8 cellular contexts compared by ENCODE assay signal in genomic region chr4:139454111-139454600, GRCh38. TPM values are rescaled to one million over a fixed set of nuclear protein-coding genes. Genes with fewer than 3 reads are reported as not detected.
DNase-seq lines count a peak whose midpoint lies in the region; ATAC-seq, FAIRE-seq and TF ChIP-seq lines count a peak whose summit lies in the region.

Gene RAB33B (plus strand): TSS chr4:139454121. CDS start chr4:139454196, 75 bp downstream.

- no peak for TF ChIP-seq CTCF in sigmoid colon (IDR thresholded peaks at IDR 0.05)

- no peak for DNase-seq in CD4-positive, CD25-positive, alpha-beta regulatory T cell
- no peak for DNase-seq in activated naive CD8-positive, alpha-beta T cell treated with anti-CD3 and anti-CD28 coated beads for 36 hours
- no peak for DNase-seq in left ventricle myocardium superior
- DNase-seq in sigmoid colon, result no peak
- DNase-seq in activated CD4-positive, CD25-positive, alpha-beta regulatory T cell treated with anti-CD3 and anti-CD28 coated beads, Interleukin-2, amount 50 U/mL, for 72 hours, result no peak
- no peak for DNase-seq in urothelium cell line (ENCODE audit: low spot score)

- H3K4me3 Mint-ChIP-seq in CD4-positive, CD25-positive, alpha-beta regulatory T cell, result peak within 1 kb of the TSS; percentile 96 to 99 (median 98)
- H3K4me3 Mint-ChIP-seq in activated naive CD8-positive, alpha-beta T cell treated with anti-CD3 and anti-CD28 coated beads for 36 hours, result peak within 1 kb of the TSS; percentile 95

- H3K27me3 Mint-ChIP-seq in CD4-positive, CD25-positive, alpha-beta regulatory T cell, result peaks cover 9% of the 10 kb centered on the region
- no peaks in the 10 kb centered on the region for H3K27me3 Mint-ChIP-seq in activated naive CD8-positive, alpha-beta T cell treated with anti-CD3 and anti-CD28 coated beads for 36 hours

- peaks cover under 1% of the 10 kb centered on the region for H3K36me3 ChIP-seq in CD4-positive, CD25-positive, alpha-beta regulatory T cell (ENCODE audit: control insufficient read depth, insufficient read depth, low read length)
- no peaks in the 10 kb centered on the region for H3K36me3 ChIP-seq in sigmoid colon

- TF ChIP-seq POLR2A in GM19099 (IDR thresholded peaks at IDR 0.05; ENCODE audit: extremely low read depth, insufficient read length, low read depth) (peak; percentile 7), sigmoid colon (IDR thresholded peaks at IDR 0.05) (peak; percentile 90 to 94)

- peak within 1 kb of the TSS; percentile 99 to 100 (median 100) for H3K27ac Mint-ChIP-seq in CD4-positive, CD25-positive, alpha-beta regulatory T cell
- H3K27ac Mint-ChIP-seq in activated naive CD8-positive, alpha-beta T cell treated with anti-CD3 and anti-CD28 coated beads for 36 hours, result peak within 1 kb of the TSS; percentile 98

- H3K9me3 ChIP-seq in CD4-positive, CD25-positive, alpha-beta regulatory T cell (ENCODE audit: control insufficient read depth in 2 of 2, low read length in 2 of 2), result no peaks in the 10 kb centered on the region
- H3K9me3 ChIP-seq in sigmoid colon, result no peaks in the 10 kb centered on the region

- 0 to 1% methylated on average over 36 of the region's 36 CpGs for WGBS in sigmoid colon, 2 donors

- peak within 1 kb of the TSS; percentile 97 for H3K27ac ChIP-seq in CD4-positive, CD25-positive, alpha-beta regulatory T cell (ENCODE audit: insufficient read depth, low read length, poor library complexity, severe bottlenecking)
- peak within 1 kb of the TSS; percentile 92 to 98 (median 94) for H3K27ac ChIP-seq in sigmoid colon

- ATAC-seq in CD4-positive, CD25-positive, alpha-beta regulatory T cell (ENCODE audit: low read depth in 2 of 2), result no peak
- ATAC-seq in HG03520 (IDR thresholded peaks at IDR 0.05; ENCODE audit: unreplicated experiment) (peak; percentile 2), left ventricle myocardium superior (peak; percentile 3)

- no peaks in the 10 kb centered on the region for H3K9me3 Mint-ChIP-seq in CD4-positive, CD25-positive, alpha-beta regulatory T cell
- no peaks in the 10 kb centered on the region for H3K9me3 Mint-ChIP-seq in activated naive CD8-positive, alpha-beta T cell treated with anti-CD3 and anti-CD28 coated beads for 36 hours

- peaks cover 48% of the 10 kb centered on the region for H3K4me1 ChIP-seq in CD4-positive, CD25-positive, alpha-beta regulatory T cell (ENCODE audit: control insufficient read depth, insufficient read depth, low read length, poor library complexity, severe bottlenecking)
- H3K4me1 ChIP-seq in sigmoid colon, result peaks cover 0 to 51% (median 32%) of the 10 kb centered on the region in 4 donors

- peak within 1 kb of the TSS; percentile 91 for H3K4me3 ChIP-seq in CD4-positive, CD25-positive, alpha-beta regulatory T cell (ENCODE audit: low read depth, low read length)
- peak within 1 kb of the TSS; percentile 80 to 91 (median 87) for H3K4me3 ChIP-seq in sigmoid colon

- H3K36me3 Mint-ChIP-seq in CD4-positive, CD25-positive, alpha-beta regulatory T cell, result peaks cover 5% of the 10 kb centered on the region
- H3K36me3 Mint-ChIP-seq in activated naive CD8-positive, alpha-beta T cell treated with anti-CD3 and anti-CD28 coated beads for 36 hours, result peaks cover 4% of the 10 kb centered on the region

- peak in 1 of 4 donors; percentile 29 for TF ChIP-seq EP300 in sigmoid colon (IDR thresholded peaks at IDR 0.05)

- no peak for FAIRE-seq in urothelium cell line (lab: Jason Lieb, UNC)

- peaks cover 30 to 71% (median 64%) of the 10 kb centered on the region in 4 donors for H3K4me1 Mint-ChIP-seq in CD4-positive, CD25-positive, alpha-beta regulatory T cell
- peaks cover 55% of the 10 kb centered on the region for H3K4me1 Mint-ChIP-seq in activated naive CD8-positive, alpha-beta T cell treated with anti-CD3 and anti-CD28 coated beads for 36 hours

- no peaks in the 10 kb centered on the region for H3K27me3 ChIP-seq in CD4-positive, CD25-positive, alpha-beta regulatory T cell (ENCODE audit: control insufficient read depth, insufficient read depth, low read length)
- H3K27me3 ChIP-seq in sigmoid colon, result no peaks in the 10 kb centered on the region

- intact Hi-C loops in left ventricle myocardium superior (cut with micrococcal nuclease), result loop anchor here (10.0 kb wide), 1 partner anchor 51 kb away; no protein-coding TSS in a partner anchor
- intact Hi-C loops in sigmoid colon (cut with DNase I), result loop anchor here (2.0 to 10.0 kb wide), 5 partner anchors 37 to 419 kb away; partner anchors contain the start of genes ELF2, NAA15 and NDUFC1

RNA-seq across cellular contexts. Expression of gene RAB33B, which starts in this region (rescaled TPM):
- 19.1 TPM for total RNA-seq in CD4-positive, CD25-positive, alpha-beta regulatory T cell
- polyA plus RNA-seq in CD4-positive, CD25-positive, alpha-beta regulatory T cell, result 10 to 100 TPM; 14.8 to 19.2 (median 15.5) TPM
- total RNA-seq in activated naive CD8-positive, alpha-beta T cell treated with anti-CD3 and anti-CD28 coated beads for 36 hours, result 1 to 10 TPM; 6.5 to 6.6 TPM
- total RNA-seq in left ventricle myocardium superior (6.3 TPM), sigmoid colon (10 to 100 TPM; 13.6 to 15.6 (median 14.6) TPM)
- 1 to 10 TPM; 3.4 to 4.2 (median 3.6) TPM for polyA plus RNA-seq in sigmoid colon

Comparison
In these comparisons a context has a peak if more than half of its experiments do, and no peak if none do; other contexts are left out.
1. ATAC-seq: peak in HG03520 (single experiment) and left ventricle myocardium superior (single experiment); none in CD4-positive, CD25-positive, alpha-beta regulatory T cell (0 of 2).